23 cellular contexts compared by ENCODE assay signal in the genomic region with DNA sequence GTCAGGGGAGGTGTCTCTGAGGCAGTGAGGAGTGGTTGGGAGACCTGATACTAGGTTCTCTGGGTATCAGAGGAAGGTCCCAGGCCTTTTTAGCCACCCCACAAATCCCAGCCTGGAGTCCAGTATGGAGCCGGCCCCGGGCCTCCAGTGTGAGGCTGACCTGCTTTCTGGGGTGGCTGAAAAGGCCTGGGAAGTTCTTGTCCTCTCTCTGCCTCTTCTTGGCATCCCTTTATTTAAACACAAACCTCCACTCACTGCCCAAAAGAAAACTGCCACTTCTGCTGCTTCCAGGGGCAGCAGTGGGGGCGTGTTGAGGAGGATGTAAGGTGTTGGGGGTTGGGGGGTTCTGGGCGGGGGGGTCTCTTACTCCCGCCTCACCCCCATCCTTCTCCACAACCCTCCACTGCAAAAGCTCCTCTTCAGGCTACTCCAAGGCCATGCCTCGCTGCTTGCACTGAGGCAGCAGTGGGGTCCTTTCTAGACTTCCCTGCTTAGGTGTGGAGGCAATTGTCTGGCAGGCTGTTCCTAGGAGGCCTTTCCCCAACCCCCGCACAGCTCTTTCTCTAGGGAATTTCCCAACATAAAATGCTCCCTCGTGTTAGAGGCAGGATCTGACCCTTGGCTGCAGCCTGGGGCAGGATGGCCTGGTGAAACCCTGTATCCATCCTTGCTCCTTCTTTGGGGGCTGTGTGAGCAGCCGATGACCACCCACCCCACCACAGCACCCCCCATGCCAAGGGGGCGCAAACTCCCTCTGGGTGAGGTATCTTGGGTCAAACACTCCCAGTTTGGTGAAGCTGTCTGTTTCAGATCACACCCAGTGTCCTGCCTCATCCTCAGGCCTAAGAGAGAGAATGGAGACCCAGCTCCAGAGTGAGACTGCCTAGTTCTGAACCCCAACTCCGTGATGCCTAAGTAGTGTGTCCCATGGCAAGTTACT.
"Had no signal": no experiment of that assay in that cellular context is flagged by ENCODE, and none has a peak within 500 bp of the region (broad histone marks: within the 10 kb centered on the region; RNA-seq: fewer than 3 reads in every experiment).

No MANE protein-coding gene starts in this region.

- H3K36me3 ChIP-seq: brain microvascular endothelial cell, right atrium auricular region, stomach, thyroid gland had no signal

- H3K27me3 ChIP-seq: brain microvascular endothelial cell, right atrium auricular region, thyroid gland had no signal

- H3K4me1 ChIP-seq: parathyroid adenoma, right atrium auricular region, thyroid gland had no signal

- H3K9me3 ChIP-seq: right atrium auricular region, thyroid gland had no signal

- H2AFZ ChIP-seq: parathyroid adenoma had no signal

- DNase-seq: activated CD4-positive, alpha-beta T cell treated with anti-CD3 and anti-CD28 coated beads for 4 hours; activated CD4-positive, alpha-beta T cell treated with anti-CD3 and anti-CD28 coated beads, Interleukin-2, amount 50 U/mL, for 48 hours; activated CD8-positive, alpha-beta memory T cell treated with anti-CD3 and anti-CD28 coated beads, Interleukin-2, amount 50 U/mL, for 4 hours; activated effector memory CD4-positive, alpha-beta T cell treated with anti-CD3 and anti-CD28 coated beads, Interleukin-2, amount 50 U/mL, for 16 hours; activated naive CD4-positive, alpha-beta T cell treated with anti-CD3 and anti-CD28 coated beads for 36 hours; activated naive CD8-positive, alpha-beta T cell treated with anti-CD3 and anti-CD28 coated beads, Interleukin-2, amount 10 ng/mL, durations not matched to agents 7 days and 5 days; activated T-cell treated with anti-CD3 and anti-CD28 coated beads, Interleukin-2, amount 50 U/mL, for 1 hour; brain microvascular endothelial cell; caudate nucleus; cortex of kidney; foreskin melanocyte; left cardiac atrium; left ventricle myocardium superior; nephron progenitor cell; occipital lobe; stimulated activated CD4-positive, alpha-beta T cell treated with anti-CD3 and anti-CD28 coated beads, Interleukin-15, amount 100 ng/mL, for 24 hours; stimulated activated naive B cell treated with anti-CD40 and anti-IgM and Interleukin-4, amounts not matched to agents 10 μg/mL and 1 μg/mL and 100 μg/mL, for 72 hours; stomach; thyroid gland had no signal

- H3K9ac ChIP-seq: parathyroid adenoma had no signal

- H3K79me2 ChIP-seq: parathyroid adenoma had no signal

- H3K27ac ChIP-seq: brain microvascular endothelial cell, parathyroid adenoma, right atrium auricular region, stomach, thyroid gland had no signal

- FAIRE-seq: astrocyte, endothelial cell of umbilical vein had no signal

- H3K4me3 ChIP-seq: right atrium auricular region, stomach, thyroid gland had no signal
